ENCODE assay signal across 11 cellular contexts in the genomic region with DNA sequence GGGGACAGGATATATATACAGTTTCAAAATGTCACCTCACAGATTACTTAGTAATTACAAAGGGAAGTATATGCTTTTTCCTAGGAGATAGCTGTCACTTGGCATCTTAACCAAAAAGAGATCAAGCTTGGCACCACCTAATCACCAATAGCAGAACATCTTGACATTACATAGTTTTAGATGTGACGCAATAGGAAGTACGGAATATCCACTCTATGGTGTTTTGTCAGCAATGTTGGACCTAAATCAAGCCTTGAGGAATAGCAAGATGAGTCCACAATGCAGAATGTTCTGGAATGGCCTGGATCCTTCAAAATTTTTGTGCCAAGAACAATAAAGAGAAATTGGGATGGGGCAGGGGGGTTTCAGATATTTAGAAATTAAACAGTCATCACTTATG.
"Had no signal": no experiment of that assay in that cellular context is flagged by ENCODE, and none has a peak within 500 bp of the region (broad histone marks: within the 10 kb centered on the region; RNA-seq: fewer than 3 reads in every experiment).

No MANE protein-coding gene starts in this region.

- H3K27ac ChIP-seq: GM23248 had no signal

- H2AFZ ChIP-seq: GM23248, GM23338 had no signal

- FAIRE-seq: H1, H54 had no signal

- H3K4me1 ChIP-seq: HAP-1 had no signal

- DNase-seq: GM23248, GOT3, H7, H9, HCEC 1CT, HFFc6 had no signal

- H3K4me2 ChIP-seq: GM23338 had no signal

- H3K4me3 ChIP-seq: GM23248, GM23338, HAP-1 had no signal

- H3K36me3 ChIP-seq: HAP-1 had no signal

- H3K9me3 ChIP-seq: HAP-1 had no signal

- ATAC-seq: GM23338, HCT116 had no signal

- H3K9ac ChIP-seq: GM23248 had no signal
